Comparison of ENCODE assay signal across 9 cellular contexts in genomic region chr6:126100386-126100785, GRCh38.
"Had no signal": no experiment of that assay in that cellular context is flagged by ENCODE, and none has a peak within 500 bp of the region (broad histone marks: within the 10 kb centered on the region; RNA-seq: fewer than 3 reads in every experiment).

No MANE protein-coding gene starts in this region.

- ATAC-seq: HCT116, K562 had no signal

- H3K9me3 ChIP-seq: HAP-1 had no signal

- H3K36me3 ChIP-seq: HAP-1 had no signal

- FAIRE-seq: HTR-8/SVneo, K562 had no signal

- H3K9ac ChIP-seq: GM23248 had no signal

- H3K4me3 ChIP-seq: GM23248, HAP-1, K562 had no signal

- DNase-seq: GM23248, GOT3, H7, HFFc6, IMR-90 had no signal

- H3K27ac ChIP-seq: GM23248 had no signal

- H2AFZ ChIP-seq: GM23248 had no signal
